In the genomic region with DNA sequence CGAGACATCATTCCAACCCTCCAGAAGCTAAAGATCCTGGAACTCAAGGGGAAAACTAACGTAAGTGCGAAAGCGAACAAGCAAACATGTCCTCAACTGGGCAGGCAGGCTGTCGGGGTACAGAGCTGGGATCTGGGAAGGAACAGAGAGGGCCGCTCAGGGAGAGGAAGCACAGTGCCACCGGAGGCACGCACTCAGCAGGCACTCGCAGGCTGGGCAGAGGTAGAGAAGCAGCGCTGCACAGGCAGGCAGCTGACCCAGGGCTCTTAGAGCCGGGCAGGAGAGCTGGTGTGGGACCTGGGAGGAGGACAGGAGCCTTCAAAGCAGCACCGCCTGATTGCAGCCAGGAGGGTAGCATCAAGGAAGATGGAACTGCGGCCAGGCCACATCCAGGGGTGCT, we compare ENCODE assay signal across 15 cellular contexts.
DNase-seq lines count a peak whose midpoint lies in the region; ATAC-seq and TF ChIP-seq lines count a peak whose summit lies in the region.
"Had no signal": no experiment of that assay in that cellular context is flagged by ENCODE, and none has a peak within 500 bp of the region (broad histone marks: within the 10 kb centered on the region; RNA-seq: fewer than 3 reads in every experiment).

No MANE protein-coding gene starts in this region.

- peak; percentile 40 for DNase-seq in natural killer cell treated with Interleukin-12 subunit alpha and Interleukin-12 subunit beta and Interleukin-15 and Interleukin-18, amount 100 ng/mL, for 72 hours (ENCODE audit: low spot score)
- no peak for DNase-seq in natural killer cell
- no peak for DNase-seq in WTC11 (ENCODE audit: low spot score)
- DNase-seq in naive B cell, result no peak
- no peak for DNase-seq in naive thymus-derived CD4-positive, alpha-beta T cell
- DNase-seq: DMS79; KG1; NCI-H1436; NCI-H2029 treated with DMSO at 0.1 percent for 48 hours; NCI-H2171 treated with DMSO at 0.1 percent for 48 hours; NCI-H446 treated with DMSO at 0.1 percent for 48 hours; NK-92 treated with Interleukin-12 subunit alpha and Interleukin-12 subunit beta, amount 100 ng/mL, for 24 hours had no signal

- H3K27ac Mint-ChIP-seq in natural killer cell treated with Interleukin-12 subunit alpha and Interleukin-12 subunit beta and Interleukin-15 and Interleukin-18, amount 100 ng/mL, for 72 hours, result no peak overlapping the region
- H3K27ac Mint-ChIP-seq in natural killer cell (no peak overlapping the region), WTC11 (peak overlapping the region; percentile 14; the same call in 1 of the 2 replicates), naive B cell (peak overlapping the region in 4 of 6 donors; percentile 85 to 92 (median 90))
- H3K27ac Mint-ChIP-seq in naive thymus-derived CD4-positive, alpha-beta T cell, result no peak overlapping the region

- TF ChIP-seq CTCF in natural killer cell (IDR thresholded peaks at IDR 0.05), result no peak
- no peak for TF ChIP-seq CTCF in WTC11 (IDR thresholded peaks at IDR 0.05)

- intact Hi-C loops in natural killer cell (cut with micrococcal nuclease), result no loop called here
- intact Hi-C loops in naive thymus-derived CD4-positive, alpha-beta T cell (cut with micrococcal nuclease), result no loop called here

- POLR2A ChIA-PET in WTC11 (lab: Charles Lee), result no interaction called here
- POLR2A ChIA-PET in naive thymus-derived CD4-positive, alpha-beta T cell (lab: Charles Lee), result no interaction called here

- no peak overlapping the region for H3K4me3 ChIP-seq in naive thymus-derived CD4-positive, alpha-beta T cell (ENCODE audit: low read length)

- no peaks in the 10 kb centered on the region for H3K27me3 Mint-ChIP-seq in natural killer cell treated with Interleukin-12 subunit alpha and Interleukin-12 subunit beta and Interleukin-15 and Interleukin-18, amount 100 ng/mL, for 72 hours
- H3K27me3 Mint-ChIP-seq in natural killer cell (ENCODE audit: low read depth in 2 of 2) (no peaks in the 10 kb centered on the region), WTC11 (ENCODE audit: low read depth) (no peaks in the 10 kb centered on the region), naive B cell (no peaks in the 10 kb centered on the region)
- H3K27me3 Mint-ChIP-seq in naive thymus-derived CD4-positive, alpha-beta T cell, result no peaks in the 10 kb centered on the region

- ATAC-seq in natural killer cell treated with Interleukin-12 subunit alpha and Interleukin-12 subunit beta and Interleukin-15 and Interleukin-18, amount 100 ng/mL, for 72 hours, result no peak
- no peak for ATAC-seq in natural killer cell
- ATAC-seq in WTC11, result no peak
- no peak for ATAC-seq in naive B cell (ENCODE audit: low read depth in 2 of 2)
- no peak for ATAC-seq in activated CD4-positive, CD25-positive, alpha-beta regulatory T cell treated with anti-CD3 and anti-CD28 coated beads, Interleukin-2, amount 50 U/mL, for 24 hours
- ATAC-seq in naive thymus-derived CD4-positive, alpha-beta T cell, result no peak
- no peak for ATAC-seq in HG03025 (IDR thresholded peaks at IDR 0.05; ENCODE audit: low FRiP score, unreplicated experiment)
- ATAC-seq: HCT116 had no signal

- no peaks in the 10 kb centered on the region for H3K9me3 ChIP-seq in naive thymus-derived CD4-positive, alpha-beta T cell (ENCODE audit: control insufficient read depth in 2 of 3, low read length in 3 of 3)

- H3K36me3 ChIP-seq in naive thymus-derived CD4-positive, alpha-beta T cell (ENCODE audit: control insufficient read depth in 2 of 3, insufficient read depth in 3 of 3, low read length in 3 of 3), result no peaks in the 10 kb centered on the region

- H3K9me3 Mint-ChIP-seq in natural killer cell treated with Interleukin-12 subunit alpha and Interleukin-12 subunit beta and Interleukin-15 and Interleukin-18, amount 100 ng/mL, for 72 hours, result no peaks in the 10 kb centered on the region
- H3K9me3 Mint-ChIP-seq in natural killer cell (no peaks in the 10 kb centered on the region), WTC11 (no peaks in the 10 kb centered on the region), naive B cell (no peaks in the 10 kb centered on the region)
- no peaks in the 10 kb centered on the region for H3K9me3 Mint-ChIP-seq in naive thymus-derived CD4-positive, alpha-beta T cell

- H3K27me3 ChIP-seq in naive thymus-derived CD4-positive, alpha-beta T cell (ENCODE audit: control insufficient read depth in 2 of 2, insufficient read depth in 2 of 2, low read length in 2 of 2), result no peaks in the 10 kb centered on the region

- H3K27ac ChIP-seq in naive thymus-derived CD4-positive, alpha-beta T cell (ENCODE audit: low read depth, low read length), result no peak overlapping the region

- no peak overlapping the region for H3K4me3 Mint-ChIP-seq in natural killer cell treated with Interleukin-12 subunit alpha and Interleukin-12 subunit beta and Interleukin-15 and Interleukin-18, amount 100 ng/mL, for 72 hours
- H3K4me3 Mint-ChIP-seq in natural killer cell, result no peak overlapping the region
- H3K4me3 Mint-ChIP-seq in WTC11, result no peak overlapping the region
- H3K4me3 Mint-ChIP-seq in naive B cell, result peak overlapping the region in 6 of 8 donors; percentile 2 to 77 (median 58)
- peak overlapping the region in 1 of 10 donors; percentile 42 for H3K4me3 Mint-ChIP-seq in naive thymus-derived CD4-positive, alpha-beta T cell

- H3K4me1 ChIP-seq in naive thymus-derived CD4-positive, alpha-beta T cell (ENCODE audit: control insufficient read depth in 2 of 2, insufficient read depth in 2 of 2, low read length in 2 of 2), result no peaks in the 10 kb centered on the region

- peaks cover 10 to 33% of the 10 kb centered on the region in 2 donors for H3K4me1 Mint-ChIP-seq in natural killer cell treated with Interleukin-12 subunit alpha and Interleukin-12 subunit beta and Interleukin-15 and Interleukin-18, amount 100 ng/mL, for 72 hours (ENCODE audit: low read depth in 2 of 2)
- peaks cover 7 to 16% of the 10 kb centered on the region in 2 donors for H3K4me1 Mint-ChIP-seq in natural killer cell
- peaks cover 26% of the 10 kb centered on the region for H3K4me1 Mint-ChIP-seq in WTC11
- peaks cover 73 to 91% (median 89%) of the 10 kb centered on the region in 3 donors for H3K4me1 Mint-ChIP-seq in naive B cell
- H3K4me1 Mint-ChIP-seq in naive thymus-derived CD4-positive, alpha-beta T cell, result peaks cover 0 to 22% (median 9%) of the 10 kb centered on the region in 7 donors

- no peaks in the 10 kb centered on the region for H3K36me3 Mint-ChIP-seq in natural killer cell treated with Interleukin-12 subunit alpha and Interleukin-12 subunit beta and Interleukin-15 and Interleukin-18, amount 100 ng/mL, for 72 hours
- H3K36me3 Mint-ChIP-seq in natural killer cell, result no peaks in the 10 kb centered on the region
- H3K36me3 Mint-ChIP-seq in WTC11, result no peaks in the 10 kb centered on the region; the same call in 1 of the 2 replicates
- peaks cover 9 to 11% of the 10 kb centered on the region in 2 donors for H3K36me3 Mint-ChIP-seq in naive B cell
- peaks cover 0 to 9% (median 0%) of the 10 kb centered on the region in 5 donors for H3K36me3 Mint-ChIP-seq in naive thymus-derived CD4-positive, alpha-beta T cell

- CTCF ChIA-PET in WTC11 (lab: Charles Lee), result interaction anchor here (1.0 to 1.8 kb wide), 3 partner anchors 18 to 177 kb away, joined by 3 to 6 read pairs (median 3); no protein-coding TSS in a partner anchor
- CTCF ChIA-PET in naive thymus-derived CD4-positive, alpha-beta T cell (lab: Charles Lee), result no interaction called here

TF ChIP-seq in WTC11, 78 proteins besides CTCF, POLR2A, EP300 and RAD21:
- no peak for TF ChIP-seq ETV6 (CRISPR knock-in tag; IDR thresholded peaks at IDR 0.05)
- TF ChIP-seq ZNF416 (CRISPR knock-in tag; IDR thresholded peaks at IDR 0.05), result no peak
- TF ChIP-seq ELF4 (CRISPR knock-in tag; IDR thresholded peaks at IDR 0.05; ENCODE audit: low read depth), result no peak
- TF ChIP-seq ZNF423 (CRISPR knock-in tag; IDR thresholded peaks at IDR 0.05), result no peak
- TF ChIP-seq FOXJ3 (CRISPR knock-in tag; IDR thresholded peaks at IDR 0.05; ENCODE audit: borderline replicate concordance), result no peak
- TF ChIP-seq, protein P1, sequence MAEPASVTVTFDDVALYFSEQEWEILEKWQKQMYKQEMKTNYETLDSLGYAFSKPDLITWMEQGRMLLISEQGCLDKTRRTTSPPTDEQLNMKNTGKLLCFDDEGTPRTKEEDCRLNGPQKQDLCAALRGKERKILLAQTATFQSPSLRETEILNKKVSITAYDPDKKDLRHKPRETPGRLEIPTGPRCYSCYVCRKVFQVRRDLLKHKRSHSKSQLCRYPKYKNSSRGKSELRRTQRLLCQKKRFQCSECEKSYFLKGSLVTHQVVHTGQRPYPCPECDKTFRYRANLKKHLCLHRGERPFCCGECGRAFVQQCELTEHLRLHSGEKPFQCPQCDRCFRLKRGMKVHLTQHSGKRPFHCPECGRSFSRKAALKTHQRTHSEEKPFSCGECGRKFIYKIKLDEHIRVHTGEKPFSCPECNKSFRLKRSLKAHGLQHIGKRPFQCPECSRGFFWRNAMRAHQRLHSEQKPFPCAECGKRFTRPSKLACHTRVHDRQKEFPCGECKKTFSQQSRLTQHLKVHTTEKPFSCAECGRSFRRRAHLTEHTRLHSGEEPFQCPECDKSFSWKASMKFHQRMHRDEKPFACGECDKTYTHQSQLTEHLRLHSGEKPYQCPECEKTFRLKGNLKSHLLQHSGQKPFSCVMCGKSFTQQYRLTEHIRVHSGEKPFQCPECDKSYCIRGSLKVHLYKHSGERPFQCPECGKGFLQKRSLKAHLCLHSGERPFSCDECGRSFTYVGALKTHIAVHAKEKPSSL (CRISPR knock-in tag; conservative IDR thresholded peaks at IDR 0.05), result no peak
- no peak for TF ChIP-seq EMX1 (CRISPR knock-in tag; IDR thresholded peaks at IDR 0.05)

Comparison
In these comparisons a context has a peak if more than half of its experiments do, and no peak if none do; other contexts are left out.
1. H3K27ac Mint-ChIP-seq: peak in WTC11 (single experiment) and naive B cell (4 of 6); none in natural killer cell treated with Interleukin-12 subunit alpha and Interleukin-12 subunit beta and Interleukin-15 and Interleukin-18, amount 100 ng/mL, for 72 hours (0 of 2), natural killer cell (0 of 2) and naive thymus-derived CD4-positive, alpha-beta T cell (0 of 9).
2. H3K4me3 Mint-ChIP-seq: peak in naive B cell (6 of 8); none in natural killer cell treated with Interleukin-12 subunit alpha and Interleukin-12 subunit beta and Interleukin-15 and Interleukin-18, amount 100 ng/mL, for 72 hours (single experiment), natural killer cell (single experiment) and WTC11 (single experiment).